1 cellular context compared by ENCODE assay signal in the genomic region with DNA sequence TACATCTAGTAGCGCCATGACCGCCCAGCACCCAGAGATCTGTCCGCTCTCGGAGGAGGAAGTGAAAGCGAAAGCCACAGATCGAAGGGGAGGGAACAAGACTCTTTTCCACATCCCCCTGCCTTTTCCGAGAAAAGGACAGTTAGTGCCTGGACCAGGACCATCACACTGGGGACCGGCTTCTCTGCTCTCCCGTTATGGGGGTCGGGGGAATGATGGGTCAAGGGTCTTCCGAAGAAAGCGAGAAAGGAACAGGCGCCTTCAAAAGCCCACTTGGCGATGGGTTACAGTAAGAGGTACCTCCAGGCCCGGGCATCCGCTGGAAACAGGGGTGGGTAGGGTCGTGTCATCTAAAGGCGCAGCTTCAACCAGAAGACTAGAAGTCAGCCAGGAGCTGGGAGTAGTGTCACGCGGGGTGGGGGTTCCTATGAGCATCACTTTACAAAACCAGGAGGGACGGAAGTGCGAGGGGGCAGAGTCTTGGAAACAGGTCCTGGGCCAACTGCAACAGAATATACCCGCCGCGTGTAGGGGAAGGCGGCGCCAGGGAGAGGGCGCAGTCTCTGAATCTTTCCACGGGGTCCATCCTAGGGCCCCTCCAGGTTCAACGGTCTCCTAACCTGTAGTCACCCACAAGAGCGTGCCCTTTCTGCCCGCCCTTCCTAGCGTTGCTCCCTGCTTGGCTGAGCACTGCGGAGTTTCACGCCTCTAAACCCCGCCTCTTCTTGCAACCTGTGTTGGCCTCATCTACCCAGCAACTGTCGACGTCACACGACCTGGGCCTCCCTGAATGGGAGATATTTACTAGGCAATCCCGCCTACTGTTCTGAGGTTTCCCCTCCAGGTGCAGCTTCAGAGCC.
TF ChIP-seq lines count a peak whose summit lies in the region.

A gene (minus strand): TSS at position 69 of the 860 bp plus-strand sequence. CDS start 51 bp downstream, at position 18.

TF ChIP-seq in H1, 55 proteins besides CTCF, POLR2A, EP300 and RAD21:
- TF ChIP-seq GABPA (IDR thresholded peaks at IDR 0.05; ENCODE audit: borderline replicate concordance, insufficient read depth, low read length) (no peak), SIX5 (IDR thresholded peaks at IDR 0.05; ENCODE audit: low read depth, low read length) (no peak), RFX5 (IDR thresholded peaks at IDR 0.05; ENCODE audit: borderline replicate concordance, low read depth, low read length) (peak; percentile 99), ASH2L (IDR thresholded peaks at IDR 0.05; ENCODE audit: low read length) (peak; percentile 57), NANOG (IDR thresholded peaks at IDR 0.05; ENCODE audit: insufficient read depth, low read depth, low read length, poor library complexity, severe bottlenecking) (no peak), RNF2 (IDR thresholded peaks at IDR 0.05; ENCODE audit: borderline replicate concordance, low read depth, low read length, missing control alignments, poor library complexity, severe bottlenecking) (no peak), CBX8 (IDR thresholded peaks at IDR 0.05; ENCODE audit: borderline replicate concordance, low read depth, low read length) (no peak), JUN (IDR thresholded peaks at IDR 0.05; ENCODE audit: low read depth, low read length) (no peak), CREB1 (IDR thresholded peaks at IDR 0.05) (peak; percentile 97), TBP (IDR thresholded peaks at IDR 0.05; ENCODE audit: low read depth, low read length) (no peak), SIRT6 (IDR thresholded peaks at IDR 0.05; ENCODE audit: low read length) (no peak), POLR2AphosphoS5 (IDR thresholded peaks at IDR 0.05; ENCODE audit: low read depth, low read length) (peak; percentile 73), CEBPB (IDR thresholded peaks at IDR 0.05; ENCODE audit: low read depth, low read length) (no peak), YY1 (IDR thresholded peaks at IDR 0.05; ENCODE audit: low read depth, low read length) (no peak), RXRA (IDR thresholded peaks at IDR 0.05; ENCODE audit: insufficient read depth, low read depth, low read length) (no peak), POU5F1 (IDR thresholded peaks at IDR 0.05; ENCODE audit: low read depth, low read length) (no peak), SP2 (IDR thresholded peaks at IDR 0.05; ENCODE audit: low read length) (no peak), EGR1 (IDR thresholded peaks at IDR 0.05; ENCODE audit: borderline replicate concordance, low read depth, low read length) (no peak), EZH2 (IDR thresholded peaks at IDR 0.05; ENCODE audit: low read depth, low read length, severe bottlenecking) (no peak), CHD2 (IDR thresholded peaks at IDR 0.05; ENCODE audit: low read length) (no peak), CTBP2 (IDR thresholded peaks at IDR 0.05; ENCODE audit: borderline replicate concordance, insufficient read depth, insufficient read length, low read length) (no peak), KDM4A (IDR thresholded peaks at IDR 0.05; ENCODE audit: low read depth, low read length, severe bottlenecking) (peak; percentile 62), KDM5A (IDR thresholded peaks at IDR 0.05; ENCODE audit: low read length) (no peak), GTF2F1 (IDR thresholded peaks at IDR 0.05; ENCODE audit: borderline replicate concordance, low read depth, low read length) (no peak), SRF (IDR thresholded peaks at IDR 0.05; ENCODE audit: low read depth, low read length) (no peak), PHF8 (conservative IDR thresholded peaks at IDR 0.05; ENCODE audit: low read depth, low read length) (0 out of 2 replicates have a peak, but pooled peaks have one; percentile 34), BCL11A (IDR thresholded peaks at IDR 0.05; ENCODE audit: low read depth in 2 of 2, low read length in 2 of 2) (no peak), JUND (IDR thresholded peaks at IDR 0.05; ENCODE audit: low read length) (no peak), ZNF274 (IDR thresholded peaks at IDR 0.05; ENCODE audit: borderline replicate concordance, extremely low read depth, low read length) (no peak), CBX5 (IDR thresholded peaks at IDR 0.05; ENCODE audit: low read depth, low read length) (no peak), MAFK (IDR thresholded peaks at IDR 0.05; ENCODE audit: low read depth, low read length) (no peak), HDAC6 (IDR thresholded peaks at IDR 0.05; ENCODE audit: low read depth, low read length) (no peak), BRCA1 (IDR thresholded peaks at IDR 0.05; ENCODE audit: low read depth, low read length) (no peak), SIN3A (conservative IDR thresholded peaks at IDR 0.05 in 1 of 2, IDR thresholded peaks at IDR 0.05 in 1 of 2; ENCODE audit: low read depth in 1 of 2, low read length in 2 of 2) (peak in 1 of 2 experiments; percentile 70; a peak in 2 of 4 replicates), NRF1 (IDR thresholded peaks at IDR 0.05; ENCODE audit: low read depth, low read length) (no peak), CHD1 (IDR thresholded peaks at IDR 0.05; ENCODE audit: low read depth, low read length) (no peak), BACH1 (IDR thresholded peaks at IDR 0.05; ENCODE audit: low read length) (no peak), SP4 (IDR thresholded peaks at IDR 0.05; ENCODE audit: low read length) (0 out of 2 replicates have a peak, but pooled peaks have one; percentile 39), SP1 (IDR thresholded peaks at IDR 0.05; ENCODE audit: low read depth, low read length) (peak; percentile 25; the same call in 1 of the 2 replicates), RBBP5 (IDR thresholded peaks at IDR 0.05; ENCODE audit: borderline replicate concordance, low read depth, low read length) (no peak; the same call in 1 of the 2 replicates), SUZ12 (IDR thresholded peaks at IDR 0.05; ENCODE audit: low read length) (no peak), TAF7 (optimal IDR thresholded peaks at IDR 0.05; ENCODE audit: borderline replicate concordance, low read depth, low read length) (no peak), TCF12 (IDR thresholded peaks at IDR 0.05; ENCODE audit: low read depth, low read length) (no peak), TAF1 (IDR thresholded peaks at IDR 0.05; ENCODE audit: low read depth, low read length) (peak; percentile 31), FOSL1 (IDR thresholded peaks at IDR 0.05; ENCODE audit: insufficient read depth, low read depth, low read length) (no peak), SAP30 (IDR thresholded peaks at IDR 0.05; ENCODE audit: insufficient read depth, insufficient replicate concordance, low read length) (no peak), TEAD4 (IDR thresholded peaks at IDR 0.05; ENCODE audit: low read depth, low read length) (no peak), KDM1A (IDR thresholded peaks at IDR 0.05; ENCODE audit: borderline replicate concordance, low read length) (no peak), HDAC2 (IDR thresholded peaks at IDR 0.05; ENCODE audit: borderline replicate concordance in 1 of 2, low read depth in 2 of 2, low read length in 2 of 2) (0 out of 4 replicates have a peak, but pooled peaks of 1 of the 2 experiments have one; percentile 54)
- TF ChIP-seq, protein P1, sequence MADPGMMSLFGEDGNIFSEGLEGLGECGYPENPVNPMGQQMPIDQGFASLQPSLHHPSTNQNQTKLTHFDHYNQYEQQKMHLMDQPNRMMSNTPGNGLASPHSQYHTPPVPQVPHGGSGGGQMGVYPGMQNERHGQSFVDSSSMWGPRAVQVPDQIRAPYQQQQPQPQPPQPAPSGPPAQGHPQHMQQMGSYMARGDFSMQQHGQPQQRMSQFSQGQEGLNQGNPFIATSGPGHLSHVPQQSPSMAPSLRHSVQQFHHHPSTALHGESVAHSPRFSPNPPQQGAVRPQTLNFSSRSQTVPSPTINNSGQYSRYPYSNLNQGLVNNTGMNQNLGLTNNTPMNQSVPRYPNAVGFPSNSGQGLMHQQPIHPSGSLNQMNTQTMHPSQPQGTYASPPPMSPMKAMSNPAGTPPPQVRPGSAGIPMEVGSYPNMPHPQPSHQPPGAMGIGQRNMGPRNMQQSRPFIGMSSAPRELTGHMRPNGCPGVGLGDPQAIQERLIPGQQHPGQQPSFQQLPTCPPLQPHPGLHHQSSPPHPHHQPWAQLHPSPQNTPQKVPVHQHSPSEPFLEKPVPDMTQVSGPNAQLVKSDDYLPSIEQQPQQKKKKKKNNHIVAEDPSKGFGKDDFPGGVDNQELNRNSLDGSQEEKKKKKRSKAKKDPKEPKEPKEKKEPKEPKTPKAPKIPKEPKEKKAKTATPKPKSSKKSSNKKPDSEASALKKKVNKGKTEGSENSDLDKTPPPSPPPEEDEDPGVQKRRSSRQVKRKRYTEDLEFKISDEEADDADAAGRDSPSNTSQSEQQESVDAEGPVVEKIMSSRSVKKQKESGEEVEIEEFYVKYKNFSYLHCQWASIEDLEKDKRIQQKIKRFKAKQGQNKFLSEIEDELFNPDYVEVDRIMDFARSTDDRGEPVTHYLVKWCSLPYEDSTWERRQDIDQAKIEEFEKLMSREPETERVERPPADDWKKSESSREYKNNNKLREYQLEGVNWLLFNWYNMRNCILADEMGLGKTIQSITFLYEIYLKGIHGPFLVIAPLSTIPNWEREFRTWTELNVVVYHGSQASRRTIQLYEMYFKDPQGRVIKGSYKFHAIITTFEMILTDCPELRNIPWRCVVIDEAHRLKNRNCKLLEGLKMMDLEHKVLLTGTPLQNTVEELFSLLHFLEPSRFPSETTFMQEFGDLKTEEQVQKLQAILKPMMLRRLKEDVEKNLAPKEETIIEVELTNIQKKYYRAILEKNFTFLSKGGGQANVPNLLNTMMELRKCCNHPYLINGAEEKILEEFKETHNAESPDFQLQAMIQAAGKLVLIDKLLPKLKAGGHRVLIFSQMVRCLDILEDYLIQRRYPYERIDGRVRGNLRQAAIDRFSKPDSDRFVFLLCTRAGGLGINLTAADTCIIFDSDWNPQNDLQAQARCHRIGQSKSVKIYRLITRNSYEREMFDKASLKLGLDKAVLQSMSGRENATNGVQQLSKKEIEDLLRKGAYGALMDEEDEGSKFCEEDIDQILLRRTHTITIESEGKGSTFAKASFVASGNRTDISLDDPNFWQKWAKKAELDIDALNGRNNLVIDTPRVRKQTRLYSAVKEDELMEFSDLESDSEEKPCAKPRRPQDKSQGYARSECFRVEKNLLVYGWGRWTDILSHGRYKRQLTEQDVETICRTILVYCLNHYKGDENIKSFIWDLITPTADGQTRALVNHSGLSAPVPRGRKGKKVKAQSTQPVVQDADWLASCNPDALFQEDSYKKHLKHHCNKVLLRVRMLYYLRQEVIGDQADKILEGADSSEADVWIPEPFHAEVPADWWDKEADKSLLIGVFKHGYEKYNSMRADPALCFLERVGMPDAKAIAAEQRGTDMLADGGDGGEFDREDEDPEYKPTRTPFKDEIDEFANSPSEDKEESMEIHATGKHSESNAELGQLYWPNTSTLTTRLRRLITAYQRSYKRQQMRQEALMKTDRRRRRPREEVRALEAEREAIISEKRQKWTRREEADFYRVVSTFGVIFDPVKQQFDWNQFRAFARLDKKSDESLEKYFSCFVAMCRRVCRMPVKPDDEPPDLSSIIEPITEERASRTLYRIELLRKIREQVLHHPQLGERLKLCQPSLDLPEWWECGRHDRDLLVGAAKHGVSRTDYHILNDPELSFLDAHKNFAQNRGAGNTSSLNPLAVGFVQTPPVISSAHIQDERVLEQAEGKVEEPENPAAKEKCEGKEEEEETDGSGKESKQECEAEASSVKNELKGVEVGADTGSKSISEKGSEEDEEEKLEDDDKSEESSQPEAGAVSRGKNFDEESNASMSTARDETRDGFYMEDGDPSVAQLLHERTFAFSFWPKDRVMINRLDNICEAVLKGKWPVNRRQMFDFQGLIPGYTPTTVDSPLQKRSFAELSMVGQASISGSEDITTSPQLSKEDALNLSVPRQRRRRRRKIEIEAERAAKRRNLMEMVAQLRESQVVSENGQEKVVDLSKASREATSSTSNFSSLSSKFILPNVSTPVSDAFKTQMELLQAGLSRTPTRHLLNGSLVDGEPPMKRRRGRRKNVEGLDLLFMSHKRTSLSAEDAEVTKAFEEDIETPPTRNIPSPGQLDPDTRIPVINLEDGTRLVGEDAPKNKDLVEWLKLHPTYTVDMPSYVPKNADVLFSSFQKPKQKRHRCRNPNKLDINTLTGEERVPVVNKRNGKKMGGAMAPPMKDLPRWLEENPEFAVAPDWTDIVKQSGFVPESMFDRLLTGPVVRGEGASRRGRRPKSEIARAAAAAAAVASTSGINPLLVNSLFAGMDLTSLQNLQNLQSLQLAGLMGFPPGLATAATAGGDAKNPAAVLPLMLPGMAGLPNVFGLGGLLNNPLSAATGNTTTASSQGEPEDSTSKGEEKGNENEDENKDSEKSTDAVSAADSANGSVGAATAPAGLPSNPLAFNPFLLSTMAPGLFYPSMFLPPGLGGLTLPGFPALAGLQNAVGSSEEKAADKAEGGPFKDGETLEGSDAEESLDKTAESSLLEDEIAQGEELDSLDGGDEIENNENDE (IDR thresholded peaks at IDR 0.05; ENCODE audit: insufficient replicate concordance, low read length) = no peak
- TF ChIP-seq, protein P2, sequence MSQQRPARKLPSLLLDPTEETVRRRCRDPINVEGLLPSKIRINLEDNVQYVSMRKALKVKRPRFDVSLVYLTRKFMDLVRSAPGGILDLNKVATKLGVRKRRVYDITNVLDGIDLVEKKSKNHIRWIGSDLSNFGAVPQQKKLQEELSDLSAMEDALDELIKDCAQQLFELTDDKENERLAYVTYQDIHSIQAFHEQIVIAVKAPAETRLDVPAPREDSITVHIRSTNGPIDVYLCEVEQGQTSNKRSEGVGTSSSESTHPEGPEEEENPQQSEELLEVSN (IDR thresholded peaks at IDR 0.05) = peak; percentile 66; the same call in 1 of the 2 replicates
- TF ChIP-seq, protein P3, sequence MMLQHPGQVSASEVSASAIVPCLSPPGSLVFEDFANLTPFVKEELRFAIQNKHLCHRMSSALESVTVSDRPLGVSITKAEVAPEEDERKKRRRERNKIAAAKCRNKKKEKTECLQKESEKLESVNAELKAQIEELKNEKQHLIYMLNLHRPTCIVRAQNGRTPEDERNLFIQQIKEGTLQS (IDR thresholded peaks at IDR 0.05; ENCODE audit: insufficient read depth, low read depth, low read length) = no peak
- TF ChIP-seq, protein P4, sequence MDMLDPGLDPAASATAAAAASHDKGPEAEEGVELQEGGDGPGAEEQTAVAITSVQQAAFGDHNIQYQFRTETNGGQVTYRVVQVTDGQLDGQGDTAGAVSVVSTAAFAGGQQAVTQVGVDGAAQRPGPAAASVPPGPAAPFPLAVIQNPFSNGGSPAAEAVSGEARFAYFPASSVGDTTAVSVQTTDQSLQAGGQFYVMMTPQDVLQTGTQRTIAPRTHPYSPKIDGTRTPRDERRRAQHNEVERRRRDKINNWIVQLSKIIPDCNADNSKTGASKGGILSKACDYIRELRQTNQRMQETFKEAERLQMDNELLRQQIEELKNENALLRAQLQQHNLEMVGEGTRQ (IDR thresholded peaks at IDR 0.05; ENCODE audit: low read length) = no peak
- TF ChIP-seq, protein P5, sequence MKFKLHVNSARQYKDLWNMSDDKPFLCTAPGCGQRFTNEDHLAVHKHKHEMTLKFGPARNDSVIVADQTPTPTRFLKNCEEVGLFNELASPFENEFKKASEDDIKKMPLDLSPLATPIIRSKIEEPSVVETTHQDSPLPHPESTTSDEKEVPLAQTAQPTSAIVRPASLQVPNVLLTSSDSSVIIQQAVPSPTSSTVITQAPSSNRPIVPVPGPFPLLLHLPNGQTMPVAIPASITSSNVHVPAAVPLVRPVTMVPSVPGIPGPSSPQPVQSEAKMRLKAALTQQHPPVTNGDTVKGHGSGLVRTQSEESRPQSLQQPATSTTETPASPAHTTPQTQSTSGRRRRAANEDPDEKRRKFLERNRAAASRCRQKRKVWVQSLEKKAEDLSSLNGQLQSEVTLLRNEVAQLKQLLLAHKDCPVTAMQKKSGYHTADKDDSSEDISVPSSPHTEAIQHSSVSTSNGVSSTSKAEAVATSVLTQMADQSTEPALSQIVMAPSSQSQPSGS (IDR thresholded peaks at IDR 0.05; ENCODE audit: low read length) = no peak
- TF ChIP-seq, protein P6, sequence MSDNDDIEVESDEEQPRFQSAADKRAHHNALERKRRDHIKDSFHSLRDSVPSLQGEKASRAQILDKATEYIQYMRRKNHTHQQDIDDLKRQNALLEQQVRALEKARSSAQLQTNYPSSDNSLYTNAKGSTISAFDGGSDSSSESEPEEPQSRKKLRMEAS (IDR thresholded peaks at IDR 0.05) = no peak; the same call in 1 of the 2 replicates
